1 cellular context compared by ENCODE assay signal in the genomic region with DNA sequence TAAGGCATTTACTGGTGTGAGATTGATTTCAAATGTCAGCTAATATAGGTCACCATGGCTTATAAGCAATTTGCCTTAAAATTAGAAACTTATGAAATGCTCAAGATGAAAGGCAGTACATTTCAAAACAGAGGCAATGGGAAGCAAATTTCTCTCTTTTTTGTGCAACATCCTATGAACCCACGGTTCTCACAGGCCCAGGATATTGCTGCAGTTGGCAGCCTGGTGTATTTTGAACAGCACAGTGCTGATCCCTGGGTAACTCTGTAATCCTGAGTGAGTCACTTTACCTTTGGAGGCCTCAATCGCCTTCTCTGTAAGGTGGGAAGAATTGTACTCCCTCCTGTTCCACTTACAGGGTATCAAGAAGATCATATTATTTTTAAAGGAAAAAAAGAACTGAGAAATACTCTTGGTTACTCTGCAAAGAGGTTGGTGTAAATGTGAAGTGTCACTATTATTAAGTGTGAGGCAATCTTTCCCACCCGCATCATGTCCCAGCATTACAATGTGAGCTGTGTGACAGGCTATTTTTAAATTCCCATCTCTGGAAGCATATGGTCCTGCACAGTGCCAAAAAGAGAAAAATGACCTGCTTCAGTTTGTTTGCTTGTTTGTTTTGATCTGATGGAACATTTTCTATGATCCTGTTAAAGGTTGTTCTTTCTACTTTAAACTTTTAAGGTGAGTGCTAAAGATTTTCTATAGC.
TF ChIP-seq lines count a peak whose summit lies in the region.

No MANE protein-coding gene starts in this region.

TF ChIP-seq in GM12878, 131 proteins besides CTCF, POLR2A, EP300 and RAD21 (continued from another document):
- TF ChIP-seq ZBTB40 (IDR thresholded peaks at IDR 0.05; ENCODE audit: borderline replicate concordance) (no peak), BCL11A (IDR thresholded peaks at IDR 0.05; ENCODE audit: low read depth, low read length) (no peak)
- TF ChIP-seq, protein P1, sequence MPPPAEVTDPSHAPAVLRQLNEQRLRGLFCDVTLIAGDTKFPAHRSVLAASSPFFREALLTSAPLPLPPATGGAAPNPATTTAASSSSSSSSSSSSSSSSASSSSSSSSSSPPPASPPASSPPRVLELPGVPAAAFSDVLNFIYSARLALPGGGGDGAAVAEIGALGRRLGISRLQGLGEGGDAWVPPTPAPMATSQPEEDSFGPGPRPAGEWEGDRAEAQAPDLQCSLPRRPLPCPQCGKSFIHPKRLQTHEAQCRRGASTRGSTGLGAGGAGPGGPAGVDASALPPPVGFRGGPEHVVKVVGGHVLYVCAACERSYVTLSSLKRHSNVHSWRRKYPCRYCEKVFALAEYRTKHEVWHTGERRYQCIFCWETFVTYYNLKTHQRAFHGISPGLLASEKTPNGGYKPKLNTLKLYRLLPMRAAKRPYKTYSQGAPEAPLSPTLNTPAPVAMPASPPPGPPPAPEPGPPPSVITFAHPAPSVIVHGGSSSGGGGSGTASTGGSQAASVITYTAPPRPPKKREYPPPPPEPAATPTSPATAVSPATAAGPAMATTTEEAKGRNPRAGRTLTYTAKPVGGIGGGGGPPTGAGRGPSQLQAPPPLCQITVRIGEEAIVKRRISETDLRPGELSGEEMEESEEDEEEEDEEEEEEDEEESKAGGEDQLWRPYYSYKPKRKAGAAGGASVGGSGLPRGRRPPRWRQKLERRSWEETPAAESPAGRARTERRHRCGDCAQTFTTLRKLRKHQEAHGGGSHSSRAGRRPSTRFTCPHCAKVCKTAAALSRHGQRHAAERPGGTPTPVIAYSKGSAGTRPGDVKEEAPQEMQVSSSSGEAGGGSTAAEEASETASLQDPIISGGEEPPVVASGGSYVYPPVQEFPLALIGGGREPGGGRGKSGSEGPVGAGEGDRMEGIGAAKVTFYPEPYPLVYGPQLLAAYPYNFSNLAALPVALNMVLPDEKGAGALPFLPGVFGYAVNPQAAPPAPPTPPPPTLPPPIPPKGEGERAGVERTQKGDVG (CRISPR knock-in tag; IDR thresholded peaks at IDR 0.05) = no peak
